13 cellular contexts compared by ENCODE assay signal in the genomic region with DNA sequence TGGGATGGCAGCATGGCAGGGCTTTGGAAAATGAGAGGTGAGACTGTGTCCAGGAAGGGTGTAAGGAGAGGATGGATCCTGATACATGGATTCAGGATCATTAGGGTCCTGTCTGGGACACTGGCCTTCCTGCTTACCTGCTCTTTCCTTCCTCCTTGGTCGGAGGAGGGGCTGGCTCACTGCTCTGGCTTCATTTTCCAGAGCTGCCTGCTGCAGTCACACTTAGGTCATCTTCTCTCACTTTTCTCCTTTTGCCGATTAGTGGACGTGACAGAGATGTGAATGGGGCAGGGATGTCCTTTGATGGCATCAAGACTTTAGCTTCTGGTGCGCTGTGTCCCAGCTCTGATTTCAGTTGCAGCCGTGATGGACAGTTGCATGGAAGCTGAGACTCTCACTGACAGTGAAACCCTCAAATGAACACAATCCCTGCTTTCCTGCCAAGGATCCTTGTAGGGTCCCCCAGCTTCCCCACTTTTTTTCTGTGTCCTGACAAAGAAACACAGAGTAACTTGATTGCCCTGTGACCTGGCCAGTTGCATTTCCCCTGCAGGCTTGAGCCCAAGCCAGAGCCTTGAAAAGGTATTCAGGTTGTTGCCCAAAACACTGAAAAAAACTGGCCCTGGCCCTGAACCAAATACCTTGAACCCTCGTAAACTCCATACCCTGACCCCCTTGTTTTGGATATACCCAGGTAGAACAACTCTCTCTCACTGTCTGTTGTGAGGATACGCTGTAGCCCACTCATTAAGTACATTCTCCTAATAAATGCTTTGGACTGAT. TPM values are rescaled to one million over a fixed set of nuclear protein-coding genes. Genes with fewer than 3 reads are reported as not detected.
DNase-seq lines count a peak whose midpoint lies in the region; ATAC-seq, FAIRE-seq and TF ChIP-seq lines count a peak whose summit lies in the region.
"Had no signal": no experiment of that assay in that cellular context is flagged by ENCODE, and none has a peak within 500 bp of the region (broad histone marks: within the 10 kb centered on the region; RNA-seq: fewer than 3 reads in every experiment).

No MANE protein-coding gene starts in this region.

- H3K4me3 Mint-ChIP-seq in HFFc6 (no peak overlapping the region), memory B cell (no peak overlapping the region)

- ATAC-seq in A549: peak; percentile 3 to 38; a peak in 3 of 6 replicates
- no peak for ATAC-seq in body of pancreas
- no peak for ATAC-seq in memory B cell (ENCODE audit: low read depth)

- H3K4me3 ChIP-seq in A549 (no peak overlapping the region), body of pancreas (no peak overlapping the region)
- H3K4me3 ChIP-seq: lung had no signal

- H3K4me2 ChIP-seq in A549: peak overlapping the region; percentile 55

- H3K9me3 Mint-ChIP-seq in HFFc6: no peaks in the 10 kb centered on the region
- no peaks in the 10 kb centered on the region for H3K9me3 Mint-ChIP-seq in memory B cell

- TF ChIP-seq EP300 in A549 (IDR thresholded peaks at IDR 0.05): no peak

- POLR2A ChIA-PET in A549 (lab: Yijun Ruan, JAX): interaction anchor here (0.6 to 3.4 kb wide), 8 partner anchors 9 to 194 kb away, joined by 3 to 23 read pairs (median 7); a partner anchor contains a TSS

- H3K36me3 ChIP-seq in body of pancreas (replicated peaks in 1 of 2; ENCODE audit: insufficient read depth in 1 of 2, low read depth in 2 of 2): peaks cover 6 to 21% of the 10 kb centered on the region in 2 donors

- H3K27me3 Mint-ChIP-seq in HFFc6 (ENCODE audit: insufficient read depth) (peaks cover 3% of the 10 kb centered on the region; the same call in 1 of the 2 replicates), memory B cell (no peaks in the 10 kb centered on the region)

- peaks cover 29% of the 10 kb centered on the region for H3K36me3 Mint-ChIP-seq in HFFc6 (ENCODE audit: low read depth)
- H3K36me3 Mint-ChIP-seq in memory B cell: peaks cover 33% of the 10 kb centered on the region

- H3K9me3 ChIP-seq in A549 (no peaks in the 10 kb centered on the region), body of pancreas (no peaks in the 10 kb centered on the region)

- H3K4me1 Mint-ChIP-seq in HFFc6 (ENCODE audit: low read depth) (peaks cover 23% of the 10 kb centered on the region), memory B cell (peaks cover 41% of the 10 kb centered on the region)

- intact Hi-C loops in body of pancreas (cut with DNase I): no loop called here

- TF ChIP-seq POLR2A in A549 (IDR thresholded peaks at IDR 0.05; ENCODE audit: low read length): no peak
- TF ChIP-seq POLR2A in body of pancreas (IDR thresholded peaks at IDR 0.05): no peak

- peaks cover 16% of the 10 kb centered on the region for H3K4me1 ChIP-seq in A549
- peaks cover 62% of the 10 kb centered on the region for H3K4me1 ChIP-seq in body of pancreas

- DNase-seq in A549 (ENCODE audit: low read depth in 1 of 2, low spot score in 1 of 2) (no peak), HFFc6 (no peak), body of pancreas (no peak), memory B cell (ENCODE audit: low spot score in 2 of 2) (no peak), foreskin melanocyte (no peak), GM03348 (ENCODE audit: low spot score) (no peak), NCI-H1417 treated with DMSO at 0.1 percent for 48 hours (lab: John Stamatoyannopoulos, UW) (no peak)
- no peak for DNase-seq in stimulated activated CD4-positive, alpha-beta T cell treated with anti-CD3 and anti-CD28 coated beads, Interleukin-15, amount 100 ng/mL, for 24 hours
- DNase-seq: NCI-H1436 treated with DMSO at 0.1 percent for 48 hours, SHP77 treated with DMSO at 0.1 percent for 48 hours had no signal

- no peaks in the 10 kb centered on the region for H3K27me3 ChIP-seq in body of pancreas

- TF ChIP-seq CTCF in A549 (IDR thresholded peaks at IDR 0.05) (peak; percentile 27; the same call in 1 of the 3 replicates), HFFc6 (IDR thresholded peaks at IDR 0.05) (peak; percentile 45; the same call in 1 of the 2 replicates), body of pancreas (IDR thresholded peaks at IDR 0.05) (no peak)

- H3K27ac ChIP-seq in A549: peak overlapping the region; percentile 29 to 75; a peak in 4 of 6 replicates
- peak overlapping the region; percentile 77 to 92 (median 82) for H3K27ac ChIP-seq in body of pancreas
- H3K27ac ChIP-seq: WERI-Rb-1 had no signal

- CTCF ChIA-PET in A549 (lab: Yijun Ruan, JAX): interaction anchor here (0.7 to 46.6 kb wide), 22 partner anchors 10 to 200 kb away, joined by 3 to 1142 read pairs (median 6); a partner anchor contains a TSS

- 63% methylated on average over 7 of the region's 7 CpGs for WGBS in A549 (ENCODE audit: missing lambda C conversion rate)
- WGBS in body of pancreas, 2 donors: 69 to 74% methylated on average over 7 of the region's 7 CpGs

- H3K27ac Mint-ChIP-seq in HFFc6 (no peak overlapping the region), memory B cell (peak overlapping the region; percentile 75)

- TF ChIP-seq RAD21 in A549 (conservative IDR thresholded peaks at IDR 0.05 in 1 of 2, IDR thresholded peaks at IDR 0.05 in 1 of 2): no peak

- FAIRE-seq in A549 (lab: Jason Lieb, UNC): no peak
- FAIRE-seq: H54 had no signal

TF ChIP-seq in A549, 52 proteins besides CTCF, POLR2A, EP300 and RAD21 (continues in another document):
- TF ChIP-seq ZFP36 (IDR thresholded peaks at IDR 0.05; ENCODE audit: borderline replicate concordance, partially characterized antibody) (no peak), SMC3 (IDR thresholded peaks at IDR 0.05) (no peak), CBX2 (IDR thresholded peaks at IDR 0.05; ENCODE audit: borderline replicate concordance, low read depth) (no peak)

RNA-seq across cellular contexts. Expression of a gene that starts 0.8 kb away (rescaled TPM):
- 0.31 and 0.32 TPM in 2 replicates for polyA plus RNA-seq in A549 (2011; rRNA removed)
- 0.13 and 0.14 TPM in 2 replicates for polyA plus RNA-seq in A549 (2012; cell fraction: cytosol; rRNA removed)
- 0.16 and 0.28 TPM in 2 replicates for polyA plus RNA-seq in A549 (2012; cell fraction: nucleus; rRNA removed)
- polyA plus RNA-seq in A549 (2017; fragmentation: RNase III; extraction: RNeasy Plus Mini Kit Qiagen cat#74134 plus additional on column Dnase treatment): 0.33 to 0.99 TPM (median 0.79 TPM) in 3 replicates
- 0.39 and 0.79 TPM in 2 replicates for polyA minus RNA-seq in A549 (2011; rRNA and poly(A)+ RNA removed)
- total RNA-seq in HFFc6 (2021; fragmentation: NEBNext Ultra II Directional; extraction: Animal tissue kit (Norgen Biotek cat#: 25700)): under 1 TPM in 5 of 6 experiments, not detected in 1; 0.17 to 0.40 (median 0.20) TPM
- 10 to 100 TPM; 19.1 to 34.0 TPM for total RNA-seq in body of pancreas

RNA-seq across cellular contexts. Expression of a gene that starts 1.4 kb away (rescaled TPM):
- polyA plus RNA-seq in A549 (2011; rRNA removed): 5.8 and 7.6 TPM in 2 replicates
- 5.6 and 7.9 TPM in 2 replicates for polyA plus RNA-seq in A549 (2012; cell fraction: cytosol; rRNA removed)
- 91.2 and 171 TPM in 2 replicates for polyA plus RNA-seq in A549 (2012; cell fraction: nucleus; rRNA removed)
- 8.4 to 9.9 TPM (median 8.6 TPM) in 3 replicates for polyA plus RNA-seq in A549 (2017; fragmentation: RNase III; extraction: RNeasy Plus Mini Kit Qiagen cat#74134 plus additional on column Dnase treatment)
- 8.7 and 8.8 TPM in 2 replicates for polyA minus RNA-seq in A549 (2011; rRNA and poly(A)+ RNA removed)
- total RNA-seq in HFFc6 (2021; fragmentation: NEBNext Ultra II Directional; extraction: Animal tissue kit (Norgen Biotek cat#: 25700)): 1 to 10 TPM; 2.2 to 3.0 (median 2.3) TPM
- total RNA-seq in body of pancreas: 10 to 100 TPM; 10.9 to 31.3 TPM

RNA-seq across cellular contexts. Expression of a gene that starts 2.8 kb away (rescaled TPM):
- 10.2 and 13.2 TPM in 2 replicates for polyA plus RNA-seq in A549 (2011; rRNA removed)
- polyA plus RNA-seq in A549 (2012; cell fraction: cytosol; rRNA removed): 10.1 and 10.9 TPM in 2 replicates
- 209 and 247 TPM in 2 replicates for polyA plus RNA-seq in A549 (2012; cell fraction: nucleus; rRNA removed)
- polyA plus RNA-seq in A549 (2017; fragmentation: RNase III; extraction: RNeasy Plus Mini Kit Qiagen cat#74134 plus additional on column Dnase treatment): 8.3 to 9.4 TPM (median 8.3 TPM) in 3 replicates
- polyA minus RNA-seq in A549 (2011; rRNA and poly(A)+ RNA removed): 8.1 and 10.4 TPM in 2 replicates
- total RNA-seq in HFFc6 (2021; fragmentation: NEBNext Ultra II Directional; extraction: Animal tissue kit (Norgen Biotek cat#: 25700)): 1 to 10 TPM; 1.5 to 2.9 (median 1.9) TPM
- 1 to 10 TPM; 3.6 to 9.1 TPM for total RNA-seq in body of pancreas

RNA-seq across cellular contexts. Expression of a gene that starts 8.9 kb away (rescaled TPM):
- polyA plus RNA-seq in A549 (2011; rRNA removed) (16.5 and 23.6 TPM in 2 replicates), A549 (2017; fragmentation: RNase III; extraction: RNeasy Plus Mini Kit Qiagen cat#74134 plus additional on column Dnase treatment) (23.0 to 24.5 TPM (median 24.2 TPM) in 3 replicates)
- 9.3 and 11.6 TPM in 2 replicates for polyA plus RNA-seq in A549 (2012; cell fraction: cytosol; rRNA removed)
- 52.4 and 55.3 TPM in 2 replicates for polyA plus RNA-seq in A549 (2012; cell fraction: nucleus; rRNA removed)
- 45.7 and 46.9 TPM in 2 replicates for polyA minus RNA-seq in A549 (2011; rRNA and poly(A)+ RNA removed)
- 10 to 100 TPM; 25.4 to 31.1 (median 28.1) TPM for total RNA-seq in HFFc6 (2021; fragmentation: NEBNext Ultra II Directional; extraction: Animal tissue kit (Norgen Biotek cat#: 25700))
- 10 to 100 TPM; 10.6 to 12.2 TPM for total RNA-seq in body of pancreas

RNA-seq across cellular contexts. Expression of a gene that starts 9.0 kb away (rescaled TPM):
- polyA plus RNA-seq in A549 (2011; rRNA removed) (17.4 and 17.9 TPM in 2 replicates), A549 (2017; fragmentation: RNase III; extraction: RNeasy Plus Mini Kit Qiagen cat#74134 plus additional on column Dnase treatment) (13.8 to 15.2 TPM (median 15.1 TPM) in 3 replicates)
- 19.2 and 19.4 TPM in 2 replicates for polyA plus RNA-seq in A549 (2012; cell fraction: cytosol; rRNA removed)
- 49.2 and 72.1 TPM in 2 replicates for polyA plus RNA-seq in A549 (2012; cell fraction: nucleus; rRNA removed)
- polyA minus RNA-seq in A549 (2011; rRNA and poly(A)+ RNA removed): 14.9 and 17.5 TPM in 2 replicates
- 10 to 100 TPM; 32.9 to 42.2 (median 39.1) TPM for total RNA-seq in HFFc6 (2021; fragmentation: NEBNext Ultra II Directional; extraction: Animal tissue kit (Norgen Biotek cat#: 25700))
- 10 to 100 TPM; 18.8 to 31.4 TPM for total RNA-seq in body of pancreas

Comparison
In these comparisons a context has a peak if more than half of its experiments do, and no peak if none do; other contexts are left out.
1. ATAC-seq: peak in A549 (2 of 2); none in body of pancreas (single experiment) and memory B cell (single experiment).
2. CTCF ChIP-seq: peak in A549 (single experiment) and HFFc6 (single experiment); none in body of pancreas (0 of 7).
3. RNA of a gene that starts 0.8 kb away (total RNA-seq): 19.1 to 34.0 TPM in body of pancreas; 0.17 to 0.40 TPM in HFFc6; every median in the first group is over 10 times any median in the second.